ENCODE assay signal across 14 cellular contexts in genomic region chr6:15184441-15184861, GRCh38.
DNase-seq lines count a peak whose midpoint lies in the region; ATAC-seq and TF ChIP-seq lines count a peak whose summit lies in the region.
"Had no signal": no experiment of that assay in that cellular context is flagged by ENCODE, and none has a peak within 500 bp of the region (broad histone marks: within the 10 kb centered on the region; RNA-seq: fewer than 3 reads in every experiment).

No MANE protein-coding gene starts in this region.

- no peaks in the 10 kb centered on the region for H3F3A ChIP-seq in GM23338 (replicated peaks; ENCODE audit: low read depth)

- H3K27me3 ChIP-seq in GM23338 (ENCODE audit: insufficient read depth) (no peaks in the 10 kb centered on the region), esophagus squamous epithelium (no peaks in the 10 kb centered on the region), sigmoid colon (no peaks in the 10 kb centered on the region)
- H3K27me3 ChIP-seq: ascending aorta, esophagus muscularis mucosa had no signal

- H4K20me1 ChIP-seq in GM23338 (replicated peaks; ENCODE audit: insufficient read depth): no peaks in the 10 kb centered on the region

- DNase-seq in GM10266 (ENCODE audit: extremely low spot score) (peak; percentile 61), GM23338 (ENCODE audit: low spot score) (no peak), cerebellar nuclear complex (lab: John Stamatoyannopoulos, UW) (no peak), esophagus squamous epithelium (lab: John Stamatoyannopoulos, UW) (no peak), RPMI8226 (no peak), sigmoid colon (no peak)
- DNase-seq in activated T-cell treated with anti-CD3 and anti-CD28 coated beads, Interleukin-2, amount 50 U/mL, for 4 hours: peak; percentile 11
- no peak for DNase-seq in natural killer cell treated with Interleukin-12 subunit alpha and Interleukin-12 subunit beta and Interleukin-15 and Interleukin-18, amount 100 ng/mL, for 72 hours (ENCODE audit: low spot score)
- DNase-seq: GOT3, immature natural killer cell, NCI-H1436, nephron progenitor cell had no signal

- H3K4me1 Mint-ChIP-seq in GM23338: no peaks in the 10 kb centered on the region
- H3K4me1 Mint-ChIP-seq in activated T-cell treated with anti-CD3 and anti-CD28 coated beads, Interleukin-2, amount 50 U/mL, for 4 hours (ENCODE audit: low read depth): peaks cover 11% of the 10 kb centered on the region
- peaks cover 7 to 11% of the 10 kb centered on the region in 2 donors for H3K4me1 Mint-ChIP-seq in natural killer cell treated with Interleukin-12 subunit alpha and Interleukin-12 subunit beta and Interleukin-15 and Interleukin-18, amount 100 ng/mL, for 72 hours (ENCODE audit: low read depth in 2 of 2)
- H3K4me1 Mint-ChIP-seq: immature natural killer cell, nephron progenitor cell had no signal

- H3K27me3 Mint-ChIP-seq in GM23338 (ENCODE audit: insufficient read depth, low read depth, poor library complexity): peaks cover 3% of the 10 kb centered on the region
- H3K27me3 Mint-ChIP-seq in activated T-cell treated with anti-CD3 and anti-CD28 coated beads, Interleukin-2, amount 50 U/mL, for 4 hours (ENCODE audit: low read depth): no peaks in the 10 kb centered on the region
- H3K27me3 Mint-ChIP-seq in natural killer cell treated with Interleukin-12 subunit alpha and Interleukin-12 subunit beta and Interleukin-15 and Interleukin-18, amount 100 ng/mL, for 72 hours: no peaks in the 10 kb centered on the region

- no peak for TF ChIP-seq EP300 in sigmoid colon (IDR thresholded peaks at IDR 0.05)

- H3K4me2 ChIP-seq in GM23338: no peak overlapping the region

- no peak overlapping the region for H3K4me3 Mint-ChIP-seq in GM23338
- peak overlapping the region; percentile 13 for H3K4me3 Mint-ChIP-seq in activated T-cell treated with anti-CD3 and anti-CD28 coated beads, Interleukin-2, amount 50 U/mL, for 4 hours
- H3K4me3 Mint-ChIP-seq in natural killer cell treated with Interleukin-12 subunit alpha and Interleukin-12 subunit beta and Interleukin-15 and Interleukin-18, amount 100 ng/mL, for 72 hours: no peak overlapping the region
- H3K4me3 Mint-ChIP-seq: immature natural killer cell, nephron progenitor cell had no signal

- H3K9me2 ChIP-seq in GM23338 (ENCODE audit: insufficient read depth): no peaks in the 10 kb centered on the region

- peaks cover 18% of the 10 kb centered on the region for H3K9me3 Mint-ChIP-seq in GM23338
- H3K9me3 Mint-ChIP-seq in activated T-cell treated with anti-CD3 and anti-CD28 coated beads, Interleukin-2, amount 50 U/mL, for 4 hours: no peaks in the 10 kb centered on the region
- H3K9me3 Mint-ChIP-seq in natural killer cell treated with Interleukin-12 subunit alpha and Interleukin-12 subunit beta and Interleukin-15 and Interleukin-18, amount 100 ng/mL, for 72 hours: no peaks in the 10 kb centered on the region
- H3K9me3 Mint-ChIP-seq: immature natural killer cell had no signal

- H3K27ac ChIP-seq in GM23338 (ENCODE audit: low read depth) (no peak overlapping the region), esophagus squamous epithelium (no peak overlapping the region), sigmoid colon (no peak overlapping the region)
- H3K27ac ChIP-seq: ascending aorta, esophagus muscularis mucosa had no signal

- H3K4me1 ChIP-seq in GM23338 (ENCODE audit: insufficient read depth) (no peaks in the 10 kb centered on the region), esophagus squamous epithelium (no peaks in the 10 kb centered on the region), sigmoid colon (no peaks in the 10 kb centered on the region)
- H3K4me1 ChIP-seq: ascending aorta, esophagus muscularis mucosa had no signal

- H3K9me3 ChIP-seq in esophagus squamous epithelium (no peaks in the 10 kb centered on the region), sigmoid colon (no peaks in the 10 kb centered on the region)
- H3K9me3 ChIP-seq: ascending aorta, esophagus muscularis mucosa had no signal

- no peak for TF ChIP-seq POLR2A in esophagus squamous epithelium (IDR thresholded peaks at IDR 0.05)
- TF ChIP-seq POLR2A in sigmoid colon (IDR thresholded peaks at IDR 0.05): no peak

- TF ChIP-seq CTCF in GM10266 (IDR thresholded peaks at IDR 0.05; ENCODE audit: control insufficient read depth, insufficient read depth, low read depth, missing control alignments) (no peak), GM23338 (conservative IDR thresholded peaks at IDR 0.05; ENCODE audit: low read depth in 2 of 2) (no peak), esophagus squamous epithelium (IDR thresholded peaks at IDR 0.05) (no peak), sigmoid colon (IDR thresholded peaks at IDR 0.05) (no peak)

- intact Hi-C loops in esophagus squamous epithelium (cut with DNase I): no loop called here
- intact Hi-C loops in sigmoid colon (cut with DNase I): no loop called here

- no peak for ATAC-seq in GM23338
- ATAC-seq in activated T-cell treated with anti-CD3 and anti-CD28 coated beads, Interleukin-2, amount 50 U/mL, for 4 hours: peak; percentile 98 to 99
- ATAC-seq in natural killer cell treated with Interleukin-12 subunit alpha and Interleukin-12 subunit beta and Interleukin-15 and Interleukin-18, amount 100 ng/mL, for 72 hours: peak; percentile 73 to 85

- WGBS in esophagus squamous epithelium, 2 donors: 24 to 35% methylated on average over 1 of the region's 2 CpGs
- 59 to 74% methylated on average over 2 of the region's 2 CpGs for WGBS in sigmoid colon, 2 donors

- H3K79me2 ChIP-seq in GM23338 (replicated peaks; ENCODE audit: insufficient read depth): no peaks in the 10 kb centered on the region

- no peaks in the 10 kb centered on the region for H3K36me3 ChIP-seq in GM23338 (ENCODE audit: insufficient read depth)
- H3K36me3 ChIP-seq in esophagus squamous epithelium: no peaks in the 10 kb centered on the region
- no peaks in the 10 kb centered on the region for H3K36me3 ChIP-seq in sigmoid colon
- H3K36me3 ChIP-seq: ascending aorta, esophagus muscularis mucosa had no signal

- peak overlapping the region; percentile 84; the same call in 1 of the 2 replicates for H2AFZ ChIP-seq in GM23338

- H3K27ac Mint-ChIP-seq in GM23338: no peak overlapping the region
- H3K27ac Mint-ChIP-seq in natural killer cell treated with Interleukin-12 subunit alpha and Interleukin-12 subunit beta and Interleukin-15 and Interleukin-18, amount 100 ng/mL, for 72 hours: peak overlapping the region; percentile 60 to 84
- H3K27ac Mint-ChIP-seq: immature natural killer cell, nephron progenitor cell had no signal

- H3K4me3 ChIP-seq in GM23338 (no peak overlapping the region), esophagus squamous epithelium (no peak overlapping the region), sigmoid colon (no peak overlapping the region)
- H3K4me3 ChIP-seq: ascending aorta, esophagus muscularis mucosa had no signal

- peaks cover 5% of the 10 kb centered on the region; the same call in 2 of the 3 replicates for H3K36me3 Mint-ChIP-seq in GM23338 (ENCODE audit: low read depth)
- no peaks in the 10 kb centered on the region for H3K36me3 Mint-ChIP-seq in activated T-cell treated with anti-CD3 and anti-CD28 coated beads, Interleukin-2, amount 50 U/mL, for 4 hours (ENCODE audit: insufficient read depth)
- H3K36me3 Mint-ChIP-seq in natural killer cell treated with Interleukin-12 subunit alpha and Interleukin-12 subunit beta and Interleukin-15 and Interleukin-18, amount 100 ng/mL, for 72 hours: no peaks in the 10 kb centered on the region
- H3K36me3 Mint-ChIP-seq: immature natural killer cell had no signal

TF ChIP-seq in GM23338, 12 proteins besides CTCF, POLR2A, EP300 and RAD21 (continues in another document):
- TF ChIP-seq ZNF114 (CRISPR knock-in tag; IDR thresholded peaks at IDR 0.05) (no peak), ZNF331 (CRISPR knock-in tag; IDR thresholded peaks at IDR 0.05; ENCODE audit: low read depth) (no peak), NANOG (IDR thresholded peaks at IDR 0.05; ENCODE audit: borderline replicate concordance) (no peak), EZH2 (IDR thresholded peaks at IDR 0.05; ENCODE audit: low read depth, unreplicated experiment) (no peak), JUNB (IDR thresholded peaks at IDR 0.05; ENCODE audit: unreplicated experiment) (no peak), CREB1 (CRISPR knock-in tag; IDR thresholded peaks at IDR 0.05; ENCODE audit: low read depth) (no peak), REST (IDR thresholded peaks at IDR 0.05; ENCODE audit: unreplicated experiment) (no peak), EZH2phosphoT487 (IDR thresholded peaks at IDR 0.05; ENCODE audit: unreplicated experiment) (no peak), STAT1 (IDR thresholded peaks at IDR 0.05; ENCODE audit: unreplicated experiment) (no peak)

Comparison
In these comparisons a context has a peak if more than half of its experiments do, and no peak if none do; other contexts are left out.
1. DNase-seq: peak in GM10266 (single experiment) and activated T-cell treated with anti-CD3 and anti-CD28 coated beads, Interleukin-2, amount 50 U/mL, for 4 hours (single experiment); none in GM23338 (single experiment), natural killer cell treated with Interleukin-12 subunit alpha and Interleukin-12 subunit beta and Interleukin-15 and Interleukin-18, amount 100 ng/mL, for 72 hours (single experiment), cerebellar nuclear complex (0 of 2), esophagus squamous epithelium (single experiment), RPMI8226 (single experiment) and sigmoid colon (single experiment).